1 cellular context compared by ENCODE assay signal in the genomic region with DNA sequence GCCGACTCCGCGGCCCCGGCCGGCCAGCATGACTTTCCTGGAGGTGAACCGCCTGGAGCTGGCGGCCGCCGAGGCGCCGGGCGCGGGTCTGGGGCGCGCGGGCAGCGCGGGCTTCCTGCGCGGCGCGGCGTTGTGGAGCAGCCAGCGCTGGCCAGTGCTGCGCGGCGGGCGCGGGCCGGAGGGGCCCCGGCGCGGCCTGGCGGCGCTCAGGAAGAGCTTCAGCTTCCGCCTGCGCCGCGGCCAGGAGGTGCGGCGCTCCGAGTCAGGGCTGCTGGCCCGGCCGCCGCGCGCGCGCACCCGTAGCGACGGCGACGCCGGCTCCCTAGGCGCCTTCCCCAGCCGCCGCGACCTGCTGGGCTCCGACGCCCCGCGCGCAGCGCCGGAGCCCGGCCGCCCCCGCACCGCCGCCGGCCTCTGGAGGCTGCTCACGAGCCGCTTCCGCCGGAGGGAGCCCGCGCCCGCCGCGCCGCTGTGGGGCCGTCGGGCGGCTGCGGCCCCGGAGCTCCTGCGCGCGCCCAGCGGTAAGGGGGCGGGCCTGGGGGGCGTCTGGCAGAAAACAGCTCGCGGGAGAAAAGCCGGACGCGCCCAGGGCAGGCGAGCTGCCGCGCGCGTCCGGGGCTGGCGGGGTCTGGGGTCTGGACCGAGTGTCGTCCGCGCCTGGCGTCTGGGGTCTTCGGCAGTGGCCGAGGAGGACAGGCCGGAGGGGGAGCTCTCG.
TF ChIP-seq lines count a peak whose summit lies in the region.

No MANE protein-coding gene starts in this region.

TF ChIP-seq in H1, 55 proteins besides CTCF, POLR2A, EP300 and RAD21:
- peak; percentile 86 for TF ChIP-seq EGR1 (IDR thresholded peaks at IDR 0.05; ENCODE audit: borderline replicate concordance, low read depth, low read length)
- no peak for TF ChIP-seq RXRA (IDR thresholded peaks at IDR 0.05; ENCODE audit: insufficient read depth, low read depth, low read length)
- TF ChIP-seq EZH2 (IDR thresholded peaks at IDR 0.05; ENCODE audit: low read depth, low read length, severe bottlenecking), result peak; percentile 46
